Comparison of ENCODE assay signal across 23 cellular contexts in genomic region chr4:1541449-1542225, GRCh38.
DNase-seq lines count a peak whose midpoint lies in the region; ATAC-seq and TF ChIP-seq lines count a peak whose summit lies in the region.
"Had no signal": no experiment of that assay in that cellular context is flagged by ENCODE, and none has a peak within 500 bp of the region (broad histone marks: within the 10 kb centered on the region; RNA-seq: fewer than 3 reads in every experiment).

No MANE protein-coding gene starts in this region.

- no peaks in the 10 kb centered on the region for H3K9me3 Mint-ChIP-seq in neural progenitor cell
- H3K9me3 Mint-ChIP-seq: activated naive CD8-positive, alpha-beta T cell treated with anti-CD3 and anti-CD28 coated beads, Interleukin-2, amount 50 U/mL, for 24 hours; activated T-cell treated with anti-CD3 and anti-CD28 coated beads, Interleukin-2, amount 50 U/mL, for 4 hours; CD8-positive, alpha-beta T cell; nephron progenitor cell; WTC11 had no signal

- H3K27ac ChIP-seq in right atrium auricular region (no peak overlapping the region), gastroesophageal sphincter (peak overlapping the region in 1 of 4 donors; percentile 6), neural progenitor cell (no peak overlapping the region), Karpas-422 (ENCODE audit: low read length) (no peak overlapping the region)
- H3K27ac ChIP-seq: SJSA1, vagina had no signal

- TF ChIP-seq CTCF in right atrium auricular region (IDR thresholded peaks at IDR 0.05), result no peak
- TF ChIP-seq CTCF in gastroesophageal sphincter (IDR thresholded peaks at IDR 0.05), result no peak
- no peak for TF ChIP-seq CTCF in neural progenitor cell (IDR thresholded peaks at IDR 0.05)

- peak; percentile 39 for ATAC-seq in Right ventricle myocardium superior (ENCODE audit: poor library complexity)
- ATAC-seq in gastroesophageal sphincter, result peak; percentile 46
- ATAC-seq in HG02798 (IDR thresholded peaks at IDR 0.05; ENCODE audit: poor library complexity, unreplicated experiment), result no peak
- ATAC-seq: activated naive CD8-positive, alpha-beta T cell treated with anti-CD3 and anti-CD28 coated beads, Interleukin-2, amount 50 U/mL, for 24 hours; activated T-cell treated with anti-CD3 and anti-CD28 coated beads, Interleukin-2, amount 50 U/mL, for 4 hours; CD8-positive, alpha-beta T cell; WTC11 had no signal

- H3K79me2 ChIP-seq in neural progenitor cell (ENCODE audit: low read depth), result no peaks in the 10 kb centered on the region
- H3K79me2 ChIP-seq in Karpas-422 (ENCODE audit: low read length), result no peaks in the 10 kb centered on the region

- H3K27ac Mint-ChIP-seq in neural progenitor cell, result peak overlapping the region; percentile 91
- H3K27ac Mint-ChIP-seq: activated naive CD8-positive, alpha-beta T cell treated with anti-CD3 and anti-CD28 coated beads, Interleukin-2, amount 50 U/mL, for 24 hours; CD8-positive, alpha-beta T cell; nephron progenitor cell; WTC11 had no signal

- intact Hi-C loops in Right ventricle myocardium superior (cut with DNase I), result no loop called here

- H3K4me2 ChIP-seq in neural progenitor cell (no peak overlapping the region), Karpas-422 (ENCODE audit: low read depth, low read length, poor library complexity, severe bottlenecking) (no peak overlapping the region)

- no peak for TF ChIP-seq POLR2A in gastroesophageal sphincter (IDR thresholded peaks at IDR 0.05)

- H3K27me3 ChIP-seq in right atrium auricular region (no peaks in the 10 kb centered on the region), gastroesophageal sphincter (peaks cover 63% of the 10 kb centered on the region), neural progenitor cell (no peaks in the 10 kb centered on the region), Karpas-422 (ENCODE audit: low read length) (no peaks in the 10 kb centered on the region)
- H3K27me3 ChIP-seq: SJSA1, vagina had no signal

- peak; percentile 47 for DNase-seq in Right ventricle myocardium superior
- DNase-seq in right atrium auricular region (ENCODE audit: low spot score), result no peak
- no peak for DNase-seq in neural progenitor cell (ENCODE audit: low spot score)
- no peak for DNase-seq in HCEC 1CT
- DNase-seq in Karpas-422, result no peak
- no peak for DNase-seq in NCI-H748 treated with DMSO at 0.1 percent for 48 hours (lab: John Stamatoyannopoulos, UW)
- DNase-seq: activated CD4-positive, alpha-beta T cell treated with anti-CD3 and anti-CD28 coated beads, Interleukin-2, amount 50 U/mL, for 1 hour; activated naive CD8-positive, alpha-beta T cell treated with anti-CD3 and anti-CD28 coated beads, Interleukin-2, amount 50 U/mL, for 24 hours; activated T-cell treated with anti-CD3 and anti-CD28 coated beads, Interleukin-2, amount 50 U/mL, for 4 hours; cerebellar nuclear complex; DMS 273 treated with DMSO at 0.1 percent for 48 hours; GOT3; islet precursor cell; MM.1S; NCI-H526 treated with DMSO at 0.1 percent for 48 hours; nephron progenitor cell; stimulated activated naive CD4-positive, alpha-beta T cell treated with Interleukin-2 at 50 U/mL for 16 hours had no signal

- H3K36me3 Mint-ChIP-seq in neural progenitor cell, result no peaks in the 10 kb centered on the region
- H3K36me3 Mint-ChIP-seq: CD8-positive, alpha-beta T cell; WTC11 had no signal

- no peak overlapping the region for H3K9ac ChIP-seq in neural progenitor cell
- H3K9ac ChIP-seq in Karpas-422 (ENCODE audit: low read length), result no peak overlapping the region

- H3K4me1 ChIP-seq in right atrium auricular region (no peaks in the 10 kb centered on the region), gastroesophageal sphincter (no peaks in the 10 kb centered on the region), neural progenitor cell (peaks cover 14% of the 10 kb centered on the region), Karpas-422 (ENCODE audit: low read length) (no peaks in the 10 kb centered on the region)
- H3K4me1 ChIP-seq: SJSA1 had no signal

- H3K27me3 Mint-ChIP-seq in neural progenitor cell (ENCODE audit: insufficient read depth, low read depth), result peaks cover 7% of the 10 kb centered on the region
- H3K27me3 Mint-ChIP-seq: activated naive CD8-positive, alpha-beta T cell treated with anti-CD3 and anti-CD28 coated beads, Interleukin-2, amount 50 U/mL, for 24 hours had no signal

- H3K9me3 ChIP-seq in right atrium auricular region (no peaks in the 10 kb centered on the region), gastroesophageal sphincter (no peaks in the 10 kb centered on the region), neural progenitor cell (ENCODE audit: low read depth) (no peaks in the 10 kb centered on the region), Karpas-422 (ENCODE audit: low read length) (no peaks in the 10 kb centered on the region)
- H3K9me3 ChIP-seq: SJSA1, vagina had no signal

- WGBS in gastroesophageal sphincter (ENCODE audit: low coverage in 1 of 2), 2 donors, result 68 to 80% methylated on average over 2 to 23 of the region's 30 CpGs

- H3K36me3 ChIP-seq in right atrium auricular region, result no peaks in the 10 kb centered on the region
- no peaks in the 10 kb centered on the region for H3K36me3 ChIP-seq in gastroesophageal sphincter
- H3K36me3 ChIP-seq in neural progenitor cell, result no peaks in the 10 kb centered on the region
- H3K36me3 ChIP-seq in Karpas-422 (ENCODE audit: insufficient read depth, low read length), result no peaks in the 10 kb centered on the region
- H3K36me3 ChIP-seq: SJSA1, vagina had no signal

- H3K4me3 Mint-ChIP-seq in neural progenitor cell, result peak overlapping the region; percentile 66
- H3K4me3 Mint-ChIP-seq: activated naive CD8-positive, alpha-beta T cell treated with anti-CD3 and anti-CD28 coated beads, Interleukin-2, amount 50 U/mL, for 24 hours; activated T-cell treated with anti-CD3 and anti-CD28 coated beads, Interleukin-2, amount 50 U/mL, for 4 hours; CD8-positive, alpha-beta T cell; nephron progenitor cell; WTC11 had no signal

- peaks cover 32% of the 10 kb centered on the region for H3K4me1 Mint-ChIP-seq in neural progenitor cell
- H3K4me1 Mint-ChIP-seq: WTC11 had no signal

- H4K20me1 ChIP-seq in neural progenitor cell (ENCODE audit: low read depth), result no peaks in the 10 kb centered on the region
- no peaks in the 10 kb centered on the region for H4K20me1 ChIP-seq in Karpas-422 (ENCODE audit: insufficient read depth, low read depth, low read length)

- H3F3A ChIP-seq in neural progenitor cell (ENCODE audit: low read depth), result no peaks in the 10 kb centered on the region

- no peaks in the 10 kb centered on the region for H3K9me2 ChIP-seq in Karpas-422 (replicated peaks; ENCODE audit: insufficient read depth, low read length)

- H2AFZ ChIP-seq in neural progenitor cell (replicated peaks) (no peak overlapping the region), Karpas-422 (ENCODE audit: low read length) (no peak overlapping the region)

- no peak for TF ChIP-seq EP300 in gastroesophageal sphincter (IDR thresholded peaks at IDR 0.05)

- no peak overlapping the region for H3K4me3 ChIP-seq in right atrium auricular region
- no peak overlapping the region for H3K4me3 ChIP-seq in gastroesophageal sphincter
- no peak overlapping the region for H3K4me3 ChIP-seq in neural progenitor cell
- H3K4me3 ChIP-seq in Karpas-422 (ENCODE audit: low read length), result no peak overlapping the region
- H3K4me3 ChIP-seq: SJSA1, vagina had no signal
